In the genomic region with DNA sequence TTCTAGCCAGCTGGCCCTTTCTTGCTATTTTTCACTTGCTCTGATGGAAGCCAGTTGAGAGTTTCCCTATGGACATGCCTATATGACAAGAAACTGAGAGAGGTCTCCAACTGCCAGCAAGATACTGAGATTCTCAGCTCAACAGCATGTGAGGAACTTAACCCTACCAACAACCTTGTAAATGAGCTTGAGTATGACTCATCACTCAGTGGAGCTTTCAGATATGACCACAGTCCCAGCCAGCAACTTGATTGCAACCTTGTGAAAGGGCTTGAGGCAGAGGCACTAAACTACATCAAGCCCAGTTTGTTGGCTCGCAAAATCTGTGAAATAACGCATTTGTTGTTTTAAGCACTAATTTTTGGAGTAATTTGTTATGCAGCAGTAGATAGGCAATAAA, we compare ENCODE assay signal across 8 cellular contexts.
DNase-seq lines count a peak whose midpoint lies in the region; ATAC-seq and TF ChIP-seq lines count a peak whose summit lies in the region.

No MANE protein-coding gene starts in this region.

- H3K4me1 ChIP-seq in sigmoid colon, result no peaks in the 10 kb centered on the region

- TF ChIP-seq POLR2A in sigmoid colon (IDR thresholded peaks at IDR 0.05), result no peak

- H3K27ac ChIP-seq in sigmoid colon, result no peak overlapping the region

- H3K4me3 ChIP-seq in sigmoid colon, result no peak overlapping the region

- no peaks in the 10 kb centered on the region for H3K36me3 ChIP-seq in sigmoid colon

- 47 to 82% methylated on average over 2 of the region's 2 CpGs for WGBS in sigmoid colon, 2 donors

- intact Hi-C loops in sigmoid colon (cut with DNase I), result no loop called here

- no peak for TF ChIP-seq EP300 in sigmoid colon (IDR thresholded peaks at IDR 0.05)

- no peaks in the 10 kb centered on the region for H3K27me3 ChIP-seq in sigmoid colon

- ATAC-seq in GM18909 (IDR thresholded peaks at IDR 0.05; ENCODE audit: poor library complexity, unreplicated experiment) (peak; percentile 58), HG02981 (IDR thresholded peaks at IDR 0.05; ENCODE audit: unreplicated experiment) (peak; percentile 86)

- H3K9me3 ChIP-seq in sigmoid colon, result no peaks in the 10 kb centered on the region

- in situ Hi-C loops in SK-MEL-5 (cut with HindIII; ENCODE audit: low pct_unique_long_range_greater_than_20kb, low sequenced_read_pairs), result no loop called here

- peak; percentile 50 for DNase-seq in SK-MEL-5 (ENCODE audit: low read depth, low spot score)
- peak; percentile 74 for DNase-seq in renal cortical epithelial cell (ENCODE audit: low read depth)
- DNase-seq in LoVo (ENCODE audit: low spot score), result no peak
- no peak for DNase-seq in sigmoid colon
- DNase-seq in C1 segment of cervical spinal cord (lab: John Stamatoyannopoulos, UW), result no peak
- DNase-seq in NCI-H2196 treated with DMSO at 0.1 percent for 48 hours (lab: John Stamatoyannopoulos, UW; ENCODE audit: unreplicated experiment), result no peak

- TF ChIP-seq CTCF in sigmoid colon (IDR thresholded peaks at IDR 0.05), result no peak

Comparison
In these comparisons a context has a peak if more than half of its experiments do, and no peak if none do; other contexts are left out.
1. DNase-seq: peak in SK-MEL-5 (single experiment) and renal cortical epithelial cell (single experiment); none in LoVo (single experiment), sigmoid colon (single experiment), C1 segment of cervical spinal cord (0 of 14) and NCI-H2196 treated with DMSO at 0.1 percent for 48 hours (single experiment).